ENCODE assay signal across 1 cellular context in the genomic region with DNA sequence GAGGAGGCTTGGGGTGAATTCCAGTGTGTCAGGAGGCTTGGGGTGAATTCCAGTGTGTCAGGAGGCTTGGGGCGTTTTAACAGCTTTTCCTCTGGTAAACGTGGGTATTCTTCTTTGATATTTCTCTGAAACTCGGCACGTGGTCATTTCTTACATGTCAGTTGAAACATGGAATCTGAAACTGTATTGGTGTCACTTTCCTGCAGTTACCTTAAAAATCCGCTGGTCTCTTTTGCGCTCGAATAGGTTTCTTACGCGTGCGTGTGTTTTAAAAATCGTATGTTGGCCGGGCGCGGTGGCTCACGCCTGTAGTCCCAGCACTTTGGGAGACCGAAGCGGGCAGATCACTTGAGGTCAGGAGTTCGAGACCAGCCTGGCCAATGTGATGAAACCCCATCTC.
TF ChIP-seq lines count a peak whose summit lies in the region.

No MANE protein-coding gene starts in this region.

TF ChIP-seq in K562, 482 proteins besides CTCF, POLR2A, EP300 and RAD21:
- TF ChIP-seq NRF1 (conservative IDR thresholded peaks at IDR 0.05 in 1 of 2, IDR thresholded peaks at IDR 0.05 in 1 of 2) (peak; percentile 37 to 47; a peak in 2 of 4 replicates), KLF1 (tag; IDR thresholded peaks at IDR 0.05) (no peak)
